ENCODE assay signal across 20 cellular contexts in the genomic region with DNA sequence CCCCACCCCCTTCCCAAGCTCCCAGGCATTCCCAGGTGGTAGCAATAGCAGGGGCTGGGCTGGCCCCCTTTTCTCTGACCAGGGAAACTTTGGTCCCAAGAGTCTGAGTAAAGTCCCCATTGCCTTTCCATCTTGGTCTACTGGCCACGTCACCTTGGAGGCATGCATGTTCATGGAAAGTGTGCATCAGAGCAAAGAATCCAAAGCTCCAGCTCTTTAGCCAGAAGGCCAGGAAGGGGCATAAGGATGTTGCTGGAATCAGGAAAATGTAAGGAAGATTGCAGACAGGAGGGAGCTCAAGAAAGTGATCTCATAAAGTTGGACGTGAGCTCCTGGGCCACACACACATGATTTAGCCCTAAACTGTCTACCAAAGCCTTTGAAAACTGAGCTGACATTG.
DNase-seq lines count a peak whose midpoint lies in the region; ATAC-seq and TF ChIP-seq lines count a peak whose summit lies in the region.
"Had no signal": no experiment of that assay in that cellular context is flagged by ENCODE, and none has a peak within 500 bp of the region (broad histone marks: within the 10 kb centered on the region; RNA-seq: fewer than 3 reads in every experiment).

No MANE protein-coding gene starts in this region.

- H3K4me1 ChIP-seq in SK-N-SH (ENCODE audit: control insufficient read depth in 1 of 2, insufficient read depth in 2 of 2, low read depth in 1 of 2, low read length in 1 of 2), result peaks cover 0 to 9% of the 10 kb centered on the region in 2 experiments; a peak in 1 of 4 replicates
- H3K4me1 ChIP-seq: A549, Caco-2 had no signal

- H3K4me2 ChIP-seq in SK-N-SH, result no peak overlapping the region
- H3K4me2 ChIP-seq: A549 had no signal

- H3K4me3 ChIP-seq in fibroblast of the aortic adventitia (ENCODE audit: low read depth, low read length) (no peak overlapping the region), SK-N-SH (ENCODE audit: low read depth in 2 of 2, low read length in 1 of 2) (no peak overlapping the region)
- H3K4me3 ChIP-seq: A549 had no signal

- peaks cover 22% of the 10 kb centered on the region for H3K27me3 Mint-ChIP-seq in HFFc6 (ENCODE audit: insufficient read depth)
- H3K27me3 Mint-ChIP-seq in activated naive CD4-positive, alpha-beta T cell treated with anti-CD3 and anti-CD28 coated beads for 36 hours (ENCODE audit: low read depth), result peaks cover 12% of the 10 kb centered on the region

- H3K79me2 ChIP-seq in SK-N-SH (ENCODE audit: insufficient read depth), result no peaks in the 10 kb centered on the region

- no peaks in the 10 kb centered on the region for H3F3A ChIP-seq in SK-N-SH (replicated peaks; ENCODE audit: insufficient read depth)

- CTCF ChIA-PET in SK-N-SH (lab: Yijun Ruan, JAX), result interaction anchor here (1.0 kb wide), 1 partner anchor 8 kb away, joined by 6 read pairs; no protein-coding TSS in a partner anchor
- CTCF ChIA-PET in activated naive CD4-positive, alpha-beta T cell treated with anti-CD3 and anti-CD28 coated beads for 36 hours (lab: Charles Lee), result interaction anchor here (1.3 kb wide), 1 partner anchor 404 kb away, joined by 3 read pairs; no protein-coding TSS in a partner anchor

- H3K9me3 ChIP-seq in SK-N-SH, result no peaks in the 10 kb centered on the region
- H3K9me3 ChIP-seq: Caco-2 had no signal

- no peak for TF ChIP-seq RAD21 in SK-N-SH (IDR thresholded peaks at IDR 0.05; ENCODE audit: low read length)

- peak overlapping the region; percentile 8 for H3K27ac Mint-ChIP-seq in HFFc6
- no peak overlapping the region for H3K27ac Mint-ChIP-seq in activated naive CD4-positive, alpha-beta T cell treated with anti-CD3 and anti-CD28 coated beads for 36 hours
- H3K27ac Mint-ChIP-seq: CD4-positive, alpha-beta T cell; IgD-negative memory B cell had no signal

- no peak for ATAC-seq in GM19455 (IDR thresholded peaks at IDR 0.05; ENCODE audit: unreplicated experiment)
- ATAC-seq: A549 had no signal

- 38% methylated on average over 2 of the region's 2 CpGs for WGBS in SK-N-SH (ENCODE audit: low lambda C conversion rate)

- no peak overlapping the region for H3K4me3 Mint-ChIP-seq in HFFc6
- no peak overlapping the region for H3K4me3 Mint-ChIP-seq in activated naive CD4-positive, alpha-beta T cell treated with anti-CD3 and anti-CD28 coated beads for 36 hours
- H3K4me3 Mint-ChIP-seq: CD4-positive, alpha-beta T cell; IgD-negative memory B cell had no signal

- H3K9ac ChIP-seq in SK-N-SH, result no peak overlapping the region

- H4K20me1 ChIP-seq in SK-N-SH (ENCODE audit: insufficient read depth), result no peaks in the 10 kb centered on the region

- H3K27ac ChIP-seq in SK-N-SH (ENCODE audit: low read depth in 2 of 2, low read length in 1 of 2), result no peak overlapping the region
- H3K27ac ChIP-seq: A549, C4-2B, HL-60 had no signal

- H3K36me3 ChIP-seq in SK-N-SH (replicated peaks in 1 of 2; ENCODE audit: control insufficient read depth in 1 of 2, insufficient read depth in 2 of 2, low read length in 1 of 2), result no peaks in the 10 kb centered on the region

- DNase-seq in ELR (ENCODE audit: low read depth), result peak; percentile 51
- DNase-seq in HFFc6, result peak; percentile 59
- DNase-seq in RPMI7951 (ENCODE audit: low read depth), result peak; percentile 78
- peak; percentile 13 for DNase-seq in fibroblast of the aortic adventitia (ENCODE audit: low read depth)
- no peak for DNase-seq in T1000 (lab: John Stamatoyannopoulos, UW)
- no peak for DNase-seq in SK-N-SH
- no peak for DNase-seq in activated naive CD4-positive, alpha-beta T cell treated with anti-CD3 and anti-CD28 coated beads for 36 hours
- DNase-seq: AML-193; Caco-2; CD4-positive, alpha-beta T cell; DMS79; GOT3; H7; Karpas-422; KBM-7 had no signal

- H3K27me3 ChIP-seq in SK-N-SH (ENCODE audit: insufficient read depth), result no peaks in the 10 kb centered on the region

- TF ChIP-seq EP300 in SK-N-SH (IDR thresholded peaks at IDR 0.05; ENCODE audit: borderline replicate concordance in 1 of 2, low read depth in 1 of 2, low read length in 1 of 2), result no peak

- no peak overlapping the region for H2AFZ ChIP-seq in SK-N-SH (ENCODE audit: low read depth)

- POLR2A ChIA-PET in SK-N-SH (lab: Yijun Ruan, JAX), result no interaction called here

- H3K9me2 ChIP-seq in SK-N-SH, result no peaks in the 10 kb centered on the region

- H3K4me1 Mint-ChIP-seq in HFFc6 (ENCODE audit: low read depth), result peaks cover 26% of the 10 kb centered on the region
- no peaks in the 10 kb centered on the region for H3K4me1 Mint-ChIP-seq in activated naive CD4-positive, alpha-beta T cell treated with anti-CD3 and anti-CD28 coated beads for 36 hours (ENCODE audit: low read depth)
- H3K4me1 Mint-ChIP-seq: IgD-negative memory B cell had no signal

- no peak for TF ChIP-seq CTCF in HFFc6 (IDR thresholded peaks at IDR 0.05)
- no peak for TF ChIP-seq CTCF in fibroblast of the aortic adventitia (IDR thresholded peaks at IDR 0.05; ENCODE audit: insufficient read depth, low read length)
- TF ChIP-seq CTCF in SK-N-SH (IDR thresholded peaks at IDR 0.05), result no peak

- peaks cover 8% of the 10 kb centered on the region for H3K9me3 Mint-ChIP-seq in HFFc6
- peaks cover 4% of the 10 kb centered on the region for H3K9me3 Mint-ChIP-seq in activated naive CD4-positive, alpha-beta T cell treated with anti-CD3 and anti-CD28 coated beads for 36 hours

- intact Hi-C loops in activated naive CD4-positive, alpha-beta T cell treated with anti-CD3 and anti-CD28 coated beads for 36 hours (cut with micrococcal nuclease), result no loop called here

- H3K36me3 Mint-ChIP-seq in HFFc6 (ENCODE audit: low read depth), result peaks cover 5% of the 10 kb centered on the region; the same call in 1 of the 2 replicates
- peaks cover 1% of the 10 kb centered on the region for H3K36me3 Mint-ChIP-seq in activated naive CD4-positive, alpha-beta T cell treated with anti-CD3 and anti-CD28 coated beads for 36 hours (ENCODE audit: low read depth)

TF ChIP-seq in SK-N-SH, 30 proteins besides CTCF, POLR2A, EP300 and RAD21:
- TF ChIP-seq NFIC (IDR thresholded peaks at IDR 0.05; ENCODE audit: borderline replicate concordance), result no peak
- no peak for TF ChIP-seq FOXM1 (IDR thresholded peaks at IDR 0.05; ENCODE audit: low read depth)
- TF ChIP-seq TCF12 (IDR thresholded peaks at IDR 0.05), result no peak
- TF ChIP-seq POLR2AphosphoS5 (IDR thresholded peaks at IDR 0.05; ENCODE audit: low read depth, low read length), result no peak
- no peak for TF ChIP-seq FOSL2 (IDR thresholded peaks at IDR 0.05; ENCODE audit: borderline replicate concordance, low read depth)
- no peak for TF ChIP-seq ELF1 (IDR thresholded peaks at IDR 0.05)
- no peak for TF ChIP-seq GABPA (IDR thresholded peaks at IDR 0.05; ENCODE audit: low read depth)
- TF ChIP-seq YY1 (IDR thresholded peaks at IDR 0.05; ENCODE audit: low read depth), result no peak
- TF ChIP-seq TAF1 (IDR thresholded peaks at IDR 0.05; ENCODE audit: borderline replicate concordance, low read depth, low read length), result no peak
- TF ChIP-seq, protein P1, sequence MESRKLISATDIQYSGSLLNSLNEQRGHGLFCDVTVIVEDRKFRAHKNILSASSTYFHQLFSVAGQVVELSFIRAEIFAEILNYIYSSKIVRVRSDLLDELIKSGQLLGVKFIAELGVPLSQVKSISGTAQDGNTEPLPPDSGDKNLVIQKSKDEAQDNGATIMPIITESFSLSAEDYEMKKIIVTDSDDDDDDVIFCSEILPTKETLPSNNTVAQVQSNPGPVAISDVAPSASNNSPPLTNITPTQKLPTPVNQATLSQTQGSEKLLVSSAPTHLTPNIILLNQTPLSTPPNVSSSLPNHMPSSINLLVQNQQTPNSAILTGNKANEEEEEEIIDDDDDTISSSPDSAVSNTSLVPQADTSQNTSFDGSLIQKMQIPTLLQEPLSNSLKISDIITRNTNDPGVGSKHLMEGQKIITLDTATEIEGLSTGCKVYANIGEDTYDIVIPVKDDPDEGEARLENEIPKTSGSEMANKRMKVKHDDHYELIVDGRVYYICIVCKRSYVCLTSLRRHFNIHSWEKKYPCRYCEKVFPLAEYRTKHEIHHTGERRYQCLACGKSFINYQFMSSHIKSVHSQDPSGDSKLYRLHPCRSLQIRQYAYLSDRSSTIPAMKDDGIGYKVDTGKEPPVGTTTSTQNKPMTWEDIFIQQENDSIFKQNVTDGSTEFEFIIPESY (IDR thresholded peaks at IDR 0.05; ENCODE audit: borderline replicate concordance, low read depth), result no peak

Comparison
In these comparisons a context has a peak if more than half of its experiments do, and no peak if none do; other contexts are left out.
1. DNase-seq: peak in ELR (single experiment), HFFc6 (single experiment), RPMI7951 (single experiment) and fibroblast of the aortic adventitia (single experiment); none in T1000 (single experiment), SK-N-SH (single experiment) and activated naive CD4-positive, alpha-beta T cell treated with anti-CD3 and anti-CD28 coated beads for 36 hours (single experiment).